ENCODE assay signal across 32 cellular contexts in the genomic region with DNA sequence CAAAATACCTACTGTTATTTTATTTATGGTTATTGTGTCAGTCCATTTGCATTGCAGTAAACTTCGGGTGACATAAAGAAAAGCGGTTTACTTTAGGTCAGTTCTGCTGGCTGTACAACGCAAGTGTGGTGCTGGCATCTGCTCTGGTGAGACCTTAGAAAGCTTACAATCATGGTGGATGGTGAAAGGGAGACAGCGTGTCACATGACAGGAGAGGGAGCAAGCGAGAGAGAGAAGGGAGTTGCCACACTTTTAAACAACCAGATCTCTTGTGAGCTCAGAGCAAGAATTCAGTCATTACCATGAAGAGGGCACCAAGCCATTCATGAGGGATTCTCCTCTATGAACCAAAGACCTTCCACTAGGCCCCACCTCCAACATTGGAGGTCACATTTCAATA. TPM values are rescaled to one million over a fixed set of nuclear protein-coding genes. Genes with fewer than 3 reads are reported as not detected.
"Had no signal": no experiment of that assay in that cellular context is flagged by ENCODE, and none has a peak within 500 bp of the region (broad histone marks: within the 10 kb centered on the region; RNA-seq: fewer than 3 reads in every experiment).

No MANE protein-coding gene starts in this region.

- H3K27ac ChIP-seq: brain microvascular endothelial cell, PC-9, RWPE1, WERI-Rb-1 had no signal

- DNase-seq: activated CD4-positive, alpha-beta T cell treated with anti-CD3 and anti-CD28 coated beads, Interleukin-2, amount 10 ng/mL, durations not matched to agents 24 days and 14 days; activated CD4-positive, alpha-beta T cell treated with anti-CD3 and anti-CD28 coated beads, Interleukin-2, amount 50 U/mL, for 4 hours; activated CD8-positive, alpha-beta T cell treated with anti-CD3 and anti-CD28 coated beads for 36 hours; activated effector memory CD4-positive, alpha-beta T cell treated with anti-CD3 and anti-CD28 coated beads, Interleukin-2, amount 50 U/mL, for 16 hours; activated naive CD4-positive, alpha-beta T cell; activated naive CD4-positive, alpha-beta T cell treated with anti-CD3 and anti-CD28 coated beads, Interleukin-2, amount 50 U/mL, for 16 hours; activated naive CD8-positive, alpha-beta T cell treated with anti-CD3 and anti-CD28 coated beads for 36 hours; activated T-cell treated with anti-CD3 and anti-CD28 coated beads, Interleukin-2, amount 50 U/mL, for 1 hour; activated T-cell treated with anti-CD3 and anti-CD28 coated beads, Interleukin-2, amount 50 U/mL, for 72 hours; amniotic stem cell; aorta; brain microvascular endothelial cell; NCI-H1105; NCI-H1417 treated with DMSO at 0.1 percent for 48 hours; NCI-H187 treated with DMSO at 0.1 percent for 48 hours; NCI-H2081; NCI-H2171 treated with DMSO at 0.1 percent for 48 hours; NCI-H2227 treated with DMSO at 0.1 percent for 48 hours; NCI-H510A treated with DMSO at 0.1 percent for 48 hours; NK-92 treated with Interleukin-12 subunit alpha and Interleukin-12 subunit beta, amount 100 ng/mL, for 24 hours; PC-9; SIG-M5; SW 1271; T-helper 1 cell; T-helper 2 cell; T-helper 9 cell; WERI-Rb-1 had no signal

- H2AFZ ChIP-seq: PC-9 had no signal

- H3K27me3 ChIP-seq: brain microvascular endothelial cell had no signal

- H3K4me3 Mint-ChIP-seq: activated CD4-positive, alpha-beta T cell treated with anti-CD3 and anti-CD28 coated beads, Interleukin-2, amount 10 ng/mL, durations not matched to agents 24 days and 14 days; activated CD8-positive, alpha-beta T cell treated with anti-CD3 and anti-CD28 coated beads for 36 hours; activated naive CD8-positive, alpha-beta T cell treated with anti-CD3 and anti-CD28 coated beads for 36 hours; activated T-cell treated with anti-CD3 and anti-CD28 coated beads, Interleukin-2, amount 50 U/mL, for 72 hours; activated T-helper 17 cell treated with anti-CD3 and anti-CD28 coated beads, Interleukin-2, amount 50 U/mL, for 72 hours; central memory CD8-positive, alpha-beta T cell had no signal

- H3K4me2 ChIP-seq: PC-9 had no signal

- ATAC-seq: activated CD8-positive, alpha-beta T cell treated with anti-CD3 and anti-CD28 coated beads for 36 hours; activated T-cell treated with anti-CD3 and anti-CD28 coated beads, Interleukin-2, amount 50 U/mL, for 72 hours; activated T-helper 17 cell treated with anti-CD3 and anti-CD28 coated beads, Interleukin-2, amount 50 U/mL, for 72 hours; Right ventricle myocardium inferior had no signal

- H3K36me3 ChIP-seq: brain microvascular endothelial cell, WERI-Rb-1 had no signal

- H3K27ac Mint-ChIP-seq: activated CD4-positive, alpha-beta T cell treated with anti-CD3 and anti-CD28 coated beads, Interleukin-2, amount 10 ng/mL, durations not matched to agents 24 days and 14 days; activated CD8-positive, alpha-beta T cell treated with anti-CD3 and anti-CD28 coated beads for 36 hours; activated naive CD8-positive, alpha-beta T cell treated with anti-CD3 and anti-CD28 coated beads for 36 hours; activated T-cell treated with anti-CD3 and anti-CD28 coated beads, Interleukin-2, amount 50 U/mL, for 72 hours; activated T-helper 17 cell treated with anti-CD3 and anti-CD28 coated beads, Interleukin-2, amount 50 U/mL, for 72 hours had no signal

- H3K4me1 Mint-ChIP-seq: activated T-helper 17 cell treated with anti-CD3 and anti-CD28 coated beads, Interleukin-2, amount 50 U/mL, for 72 hours had no signal

- H3K4me3 ChIP-seq: PC-9 had no signal

RNA-seq across cellular contexts. Expression of a gene that starts 2.0 kb away (rescaled TPM):
- total RNA-seq: OCI-LY7 had no signal
